8 cellular contexts compared by ENCODE assay signal in genomic region chr4:3928974-3929373, GRCh38.
DNase-seq lines count a peak whose midpoint lies in the region; ATAC-seq, FAIRE-seq and TF ChIP-seq lines count a peak whose summit lies in the region.
"Not testable (repeated sequence)": the region's sequence is repeated elsewhere in the genome, so short reads cannot be mapped to it uniquely, and the experiment has no call there.

No MANE protein-coding gene starts in this region.

- H2BK20ac ChIP-seq in H1 (ENCODE audit: low read length), result not testable (repeated sequence)

- not testable (repeated sequence) for H3F3A ChIP-seq in GM23338 (replicated peaks; ENCODE audit: low read depth)

- not testable (repeated sequence) for H3K36me3 Mint-ChIP-seq in Caco-2 (ENCODE audit: insufficient read depth, unreplicated experiment); GM23338 (ENCODE audit: low read depth); mesothelial cell of epicardium

- peak overlapping the region; percentile 14 for H3K4me3 Mint-ChIP-seq in Caco-2 (ENCODE audit: unreplicated experiment)
- H3K4me3 Mint-ChIP-seq in GM23338, result peak overlapping the region; percentile 8; the same call in 1 of the 3 replicates
- H3K4me3 Mint-ChIP-seq in mesothelial cell of epicardium, result not testable (repeated sequence)

- intact Hi-C loops in Caco-2 (cut with micrococcal nuclease; ENCODE audit: unreplicated experiment); spleen (cut with DNase I; ENCODE audit: low total_unique reads): not testable (repeated sequence)

- POLR2A ChIA-PET in Caco-2 (lab: Charles Lee); H1 (lab: Charles Lee; ENCODE audit: partially characterized antibody): not testable (repeated sequence)

- H3K27me3 Mint-ChIP-seq in Caco-2 (ENCODE audit: insufficient read depth, unreplicated experiment), result not testable (repeated sequence)
- H3K27me3 Mint-ChIP-seq in GM23338 (ENCODE audit: insufficient read depth, low read depth, poor library complexity), result peaks cover 14% of the 10 kb centered on the region
- H3K27me3 Mint-ChIP-seq in mesothelial cell of epicardium (ENCODE audit: low read depth), result peaks cover 18% of the 10 kb centered on the region

- not testable (repeated sequence) for H3K56ac ChIP-seq in H1 (replicated peaks; ENCODE audit: insufficient read length, low read depth, low read length)

- H3K9me2 ChIP-seq in GM23338 (ENCODE audit: insufficient read depth), result not testable (repeated sequence)

- H3K27ac Mint-ChIP-seq in Caco-2 (ENCODE audit: unreplicated experiment); GM23338: not testable (repeated sequence)
- peak overlapping the region; percentile 23 for H3K27ac Mint-ChIP-seq in mesothelial cell of epicardium

- not testable (repeated sequence) for TF ChIP-seq RAD21 in H1 (IDR thresholded peaks at IDR 0.05 in 1 of 2, conservative IDR thresholded peaks at IDR 0.05 in 1 of 2; ENCODE audit: low read depth in 2 of 2, low read length in 2 of 2)

- not testable (repeated sequence) for H2BK120ac ChIP-seq in H1 (replicated peaks; ENCODE audit: low read depth, low read length)

- H3K23me2 ChIP-seq in H1 (ENCODE audit: low read depth, low read length), result not testable (repeated sequence)

- TF ChIP-seq EP300 in H1 (IDR thresholded peaks at IDR 0.05; ENCODE audit: borderline replicate concordance in 1 of 2, low read depth in 2 of 2, low read length in 2 of 2), result not testable (repeated sequence)

- H2BK12ac ChIP-seq in H1 (ENCODE audit: low read depth, low read length), result not testable (repeated sequence)

- H3K79me2 ChIP-seq in GM23338 (replicated peaks; ENCODE audit: insufficient read depth); H1 (ENCODE audit: control insufficient read depth in 1 of 2, insufficient read depth in 2 of 2, low read length in 2 of 2); osteoblast (ENCODE audit: insufficient read depth, low read length): not testable (repeated sequence)

- not testable (repeated sequence) for TF ChIP-seq CTCF in Caco-2 (IDR thresholded peaks at IDR 0.05; ENCODE audit: insufficient read depth in 1 of 2, low read depth in 1 of 2, low read length in 1 of 2, severe bottlenecking in 1 of 2, unreplicated experiment in 1 of 2); GM23338 (conservative IDR thresholded peaks at IDR 0.05; ENCODE audit: low read depth in 2 of 2); H1 (IDR thresholded peaks at IDR 0.05; ENCODE audit: control extremely low read depth in 1 of 3, insufficient read depth in 1 of 3, low read depth in 1 of 3, low read length in 3 of 3); mesothelial cell of epicardium (IDR thresholded peaks at IDR 0.05; ENCODE audit: unreplicated experiment); osteoblast (IDR thresholded peaks at IDR 0.05; ENCODE audit: extremely low read depth, low read depth, low read length); spleen (IDR thresholded peaks at IDR 0.05 in 8 of 11, conservative IDR thresholded peaks at IDR 0.05 in 3 of 11)

- ATAC-seq in GM23338, result not testable (repeated sequence)

- not testable (repeated sequence) for H3K27me3 ChIP-seq in Caco-2 (replicated peaks; ENCODE audit: control insufficient read depth, insufficient read depth, low read length); GM23338 (ENCODE audit: insufficient read depth); H1 (replicated peaks in 1 of 4; ENCODE audit: control insufficient read depth in 3 of 4, extremely low read depth in 1 of 4, insufficient read depth in 3 of 4, low read length in 3 of 4); osteoblast (ENCODE audit: insufficient read depth, low read length); spleen (replicated peaks in 1 of 7)

- 78% methylated on average over 3 of the region's 5 CpGs; no CpG with 5 or more reads in 1 of the 2 experiments for WGBS in H1 (ENCODE audit: extremely low coverage in 1 of 2, insufficient coverage in 1 of 2, insufficient read length in 1 of 2, insufficient replicate concordance in 2 of 2, low coverage in 1 of 2, low lambda C conversion rate in 2 of 2, missing lambda C conversion rate in 1 of 2), 2 experiments
- 43 to 60% (median 53%) methylated on average over 4 to 5 of the region's 5 CpGs for WGBS in spleen, 5 donors

- not testable (repeated sequence) for H2BK15ac ChIP-seq in H1 (ENCODE audit: low read length)

- H3K14ac ChIP-seq in H1 (ENCODE audit: insufficient read length), result not testable (repeated sequence)

- not testable (repeated sequence) for H4K5ac ChIP-seq in H1 (ENCODE audit: insufficient read length, low read depth, low read length)

- H3K18ac ChIP-seq in H1 (ENCODE audit: extremely low read depth, low read length), result peak overlapping the region; percentile 48; the same call in 1 of the 2 replicates

- not testable (repeated sequence) for DNase-seq in Caco-2; GM23338 (ENCODE audit: low spot score); H1 (ENCODE audit: low read depth in 1 of 2, low spot score in 2 of 2); mesothelial cell of epicardium (ENCODE audit: low spot score in 2 of 2, unreplicated experiment in 2 of 2); osteoblast (ENCODE audit: insufficient read length, low spot score, missing footprints)
- peak; percentile 9 for DNase-seq in NCI-H226
- peak; percentile 1 for DNase-seq in spleen

- H3K4me1 Mint-ChIP-seq in Caco-2 (ENCODE audit: low read depth, unreplicated experiment), result not testable (repeated sequence)
- H3K4me1 Mint-ChIP-seq in GM23338 (peaks cover 31% of the 10 kb centered on the region), mesothelial cell of epicardium (peaks cover 27% of the 10 kb centered on the region)

- H3K4me1 ChIP-seq in Caco-2; H1 (replicated peaks in 1 of 4; ENCODE audit: control insufficient read depth in 3 of 4, insufficient read depth in 4 of 4, low read length in 3 of 4); osteoblast (ENCODE audit: insufficient read depth, low read length); spleen: not testable (repeated sequence)
- H3K4me1 ChIP-seq in GM23338 (ENCODE audit: insufficient read depth), result peaks cover 25% of the 10 kb centered on the region

- H3K4ac ChIP-seq in H1 (replicated peaks; ENCODE audit: insufficient read length, low read depth, low read length), result not testable (repeated sequence)

- not testable (repeated sequence) for TF ChIP-seq POLR2A in H1 (IDR thresholded peaks at IDR 0.05; ENCODE audit: control extremely low read depth in 1 of 2, low read depth in 2 of 2, low read length in 2 of 2); spleen (IDR thresholded peaks at IDR 0.05)

- H2AFZ ChIP-seq in GM23338; H1 (ENCODE audit: low read length); osteoblast (ENCODE audit: low read length): not testable (repeated sequence)

- not testable (repeated sequence) for H4K8ac ChIP-seq in H1 (ENCODE audit: extremely low read depth, insufficient read depth, low read length)

- H2BK5ac ChIP-seq in H1 (ENCODE audit: low read depth, low read length), result not testable (repeated sequence)

- CTCF ChIA-PET in Caco-2 (lab: Charles Lee), result not testable (repeated sequence)
- CTCF ChIA-PET in H1 (lab: Charles Lee; ENCODE audit: partially characterized antibody), result interaction anchor here (1.2 kb wide), 1 partner anchor 13 kb away, joined by 3 read pairs; no protein-coding TSS in a partner anchor

- H3K27ac ChIP-seq in GM23338 (ENCODE audit: low read depth); H1 (ENCODE audit: low read depth, low read length); osteoblast (ENCODE audit: low read depth, low read length); spleen: not testable (repeated sequence)

- H3K23ac ChIP-seq in H1 (ENCODE audit: insufficient read length), result not testable (repeated sequence)

- not testable (repeated sequence) for H3K79me1 ChIP-seq in H1 (ENCODE audit: low read depth, low read length)

- H3K4me2 ChIP-seq in GM23338 (0 out of 2 replicates have a peak overlapping the region, but pooled peaks have one; percentile 6), osteoblast (ENCODE audit: insufficient read depth, low read length) (peak overlapping the region; percentile 39)
- H3K4me2 ChIP-seq in H1 (ENCODE audit: insufficient read depth in 1 of 2, low read depth in 2 of 2, low read length in 2 of 2), result not testable (repeated sequence)

- not testable (repeated sequence) for H3K9me3 Mint-ChIP-seq in Caco-2 (ENCODE audit: unreplicated experiment); GM23338; mesothelial cell of epicardium

- not testable (repeated sequence) for H4K91ac ChIP-seq in H1 (replicated peaks; ENCODE audit: insufficient read length, low read length)

- H3K9me3 ChIP-seq in Caco-2; H1 (ENCODE audit: insufficient read depth in 2 of 2, low read depth in 1 of 2, low read length in 1 of 2); osteoblast (ENCODE audit: low read depth, low read length); spleen: not testable (repeated sequence)

- not testable (repeated sequence) for FAIRE-seq in H1 (lab: Jason Lieb, UNC)

- not testable (repeated sequence) for H2AK5ac ChIP-seq in H1 (ENCODE audit: low read depth, low read length)

- not testable (repeated sequence) for H3K4me3 ChIP-seq in Caco-2 (ENCODE audit: low read depth, low read length); GM23338; H1 (ENCODE audit: extremely low read depth in 1 of 4, insufficient read depth in 2 of 4, low read depth in 3 of 4, low read length in 4 of 4); osteoblast (ENCODE audit: insufficient read depth, low read length); spleen
- H3K4me3 ChIP-seq in iPS-11a (ENCODE audit: low read depth, low read length), result peak overlapping the region; percentile 13

- not testable (repeated sequence) for H4K20me1 ChIP-seq in GM23338 (replicated peaks; ENCODE audit: insufficient read depth); H1 (replicated peaks in 1 of 2; ENCODE audit: control insufficient read depth in 1 of 2, insufficient read depth in 2 of 2, low read length in 2 of 2); osteoblast (ENCODE audit: insufficient read depth, low read length)

- not testable (repeated sequence) for BruUV-seq in Caco-2 (replicated peaks; lab: Mats Ljungman, UMichigan)

- H3K9ac ChIP-seq in H1 (replicated peaks in 1 of 4; ENCODE audit: extremely low read depth in 1 of 4, low read depth in 3 of 4, low read length in 3 of 4), result not testable (repeated sequence)

- H3K36me3 ChIP-seq in Caco-2 (ENCODE audit: control insufficient read depth, insufficient read depth, low read length); GM23338 (ENCODE audit: insufficient read depth); H1 (ENCODE audit: control insufficient read depth in 2 of 4, insufficient read depth in 4 of 4, low read length in 3 of 4); osteoblast (ENCODE audit: insufficient read depth, low read length); spleen: not testable (repeated sequence)
